Comparison of ENCODE assay signal across 1 cellular context in genomic region chr6:30102701-30103629, GRCh38.
TF ChIP-seq lines count a peak whose summit lies in the region.

No MANE protein-coding gene starts in this region.

TF ChIP-seq in HepG2, 621 proteins besides CTCF, POLR2A, EP300 and RAD21 (continued from another document and continues in another):
- TF ChIP-seq GPBP1L1 (CRISPR knock-in tag; IDR thresholded peaks at IDR 0.05): no peak
- TF ChIP-seq PHB2 (IDR thresholded peaks at IDR 0.05; ENCODE audit: partially characterized antibody): no peak
- TF ChIP-seq ZBTB21 (CRISPR knock-in tag; IDR thresholded peaks at IDR 0.05): no peak
- no peak for TF ChIP-seq DNMT3B (CRISPR knock-in tag; conservative IDR thresholded peaks at IDR 0.05)
- no peak for TF ChIP-seq NBN (conservative IDR thresholded peaks at IDR 0.05)
- TF ChIP-seq MLXIP (CRISPR knock-in tag; IDR thresholded peaks at IDR 0.05; ENCODE audit: borderline replicate concordance): no peak
- no peak for TF ChIP-seq SMAD9 (CRISPR knock-in tag; IDR thresholded peaks at IDR 0.05)
- TF ChIP-seq ATF5 (CRISPR knock-in tag; IDR thresholded peaks at IDR 0.05; ENCODE audit: low read depth): no peak
- TF ChIP-seq NFKB2 (CRISPR knock-in tag; IDR thresholded peaks at IDR 0.05; ENCODE audit: borderline replicate concordance): peak; percentile 29; the same call in 1 of the 2 replicates
- TF ChIP-seq ZNF644 (CRISPR knock-in tag; IDR thresholded peaks at IDR 0.05; ENCODE audit: low read depth): no peak
- TF ChIP-seq ZNF83 (CRISPR knock-in tag; IDR thresholded peaks at IDR 0.05; ENCODE audit: borderline replicate concordance): no peak
- no peak for TF ChIP-seq SOX13 (IDR thresholded peaks at IDR 0.05)
- no peak for TF ChIP-seq SOX13 (CRISPR knock-in tag; conservative IDR thresholded peaks at IDR 0.05 in 1 of 2, IDR thresholded peaks at IDR 0.05 in 1 of 2)
- TF ChIP-seq ZBTB1 (CRISPR knock-in tag; IDR thresholded peaks at IDR 0.05; ENCODE audit: borderline replicate concordance): no peak
- TF ChIP-seq ZHX2 (IDR thresholded peaks at IDR 0.05; ENCODE audit: low read depth): 0 out of 2 replicates have a peak, but pooled peaks have one; percentile 17
- no peak for TF ChIP-seq ZHX2 (CRISPR knock-in tag; IDR thresholded peaks at IDR 0.05; ENCODE audit: borderline replicate concordance)
- peak; percentile 70; the same call in 1 of the 2 replicates for TF ChIP-seq REPIN1 (CRISPR knock-in tag; IDR thresholded peaks at IDR 0.05; ENCODE audit: borderline replicate concordance, low read depth)
- TF ChIP-seq ZSCAN20 (CRISPR knock-in tag; IDR thresholded peaks at IDR 0.05; ENCODE audit: borderline replicate concordance): no peak
- TF ChIP-seq SMC3 (IDR thresholded peaks at IDR 0.05; ENCODE audit: low read length): peak; percentile 97
- no peak for TF ChIP-seq IKZF4 (CRISPR knock-in tag; IDR thresholded peaks at IDR 0.05; ENCODE audit: borderline replicate concordance, low read depth, not compliant biosample characterization)
- TF ChIP-seq ELF4 (CRISPR knock-in tag; IDR thresholded peaks at IDR 0.05; ENCODE audit: borderline replicate concordance): no peak
- no peak for TF ChIP-seq ZNF672 (CRISPR knock-in tag; IDR thresholded peaks at IDR 0.05)
- no peak for TF ChIP-seq KLF13 (CRISPR knock-in tag; IDR thresholded peaks at IDR 0.05)
- no peak for TF ChIP-seq ZNF431 (CRISPR knock-in tag; IDR thresholded peaks at IDR 0.05; ENCODE audit: borderline replicate concordance, low read depth)
- TF ChIP-seq HDAC1 (CRISPR knock-in tag; IDR thresholded peaks at IDR 0.05): peak; percentile 39
- no peak; the same call in 1 of the 2 replicates for TF ChIP-seq NKX3-1 (CRISPR knock-in tag; IDR thresholded peaks at IDR 0.05)
- TF ChIP-seq HOMEZ (CRISPR knock-in tag; IDR thresholded peaks at IDR 0.05; ENCODE audit: low read depth): peak; percentile 55; the same call in 1 of the 2 replicates
- TF ChIP-seq ZNF724P (CRISPR knock-in tag; IDR thresholded peaks at IDR 0.05; ENCODE audit: borderline replicate concordance): no peak
- TF ChIP-seq ZNF138 (CRISPR knock-in tag; IDR thresholded peaks at IDR 0.05; ENCODE audit: low read depth): no peak
- TF ChIP-seq ZNF543 (CRISPR knock-in tag; IDR thresholded peaks at IDR 0.05): no peak
- peak; percentile 53; the same call in 1 of the 2 replicates for TF ChIP-seq THRA (CRISPR knock-in tag; IDR thresholded peaks at IDR 0.05; ENCODE audit: borderline replicate concordance)
- peak; percentile 41; the same call in 1 of the 2 replicates for TF ChIP-seq ZNF501 (CRISPR knock-in tag; IDR thresholded peaks at IDR 0.05)
- TF ChIP-seq MBD4 (IDR thresholded peaks at IDR 0.05; ENCODE audit: borderline replicate concordance, low read length): no peak
- TF ChIP-seq SP5 (CRISPR knock-in tag; IDR thresholded peaks at IDR 0.05; ENCODE audit: borderline replicate concordance, low read depth): peak; percentile 47; the same call in 1 of the 2 replicates
- TF ChIP-seq ATF6 (CRISPR knock-in tag; conservative IDR thresholded peaks at IDR 0.05): no peak
- TF ChIP-seq ZEB1 (IDR thresholded peaks at IDR 0.05; ENCODE audit: insufficient replicate concordance, low read depth): no peak
- TF ChIP-seq FOXA3 (CRISPR knock-in tag; IDR thresholded peaks at IDR 0.05): peak; percentile 93
- peak; percentile 87 for TF ChIP-seq ZNF574 (CRISPR knock-in tag; IDR thresholded peaks at IDR 0.05)
- peak; percentile 74 for TF ChIP-seq POLR2AphosphoS5 (IDR thresholded peaks at IDR 0.05; ENCODE audit: low read depth, low read length)
- TF ChIP-seq YY1 (IDR thresholded peaks at IDR 0.05; ENCODE audit: insufficient read depth, insufficient replicate concordance, low read depth, low read length): peak; percentile 51
- no peak for TF ChIP-seq ZNF33B (CRISPR knock-in tag; IDR thresholded peaks at IDR 0.05)
- no peak for TF ChIP-seq GLI4 (CRISPR knock-in tag; IDR thresholded peaks at IDR 0.05; ENCODE audit: borderline replicate concordance)
